Comparison of ENCODE assay signal across 2 cellular contexts in the genomic region with DNA sequence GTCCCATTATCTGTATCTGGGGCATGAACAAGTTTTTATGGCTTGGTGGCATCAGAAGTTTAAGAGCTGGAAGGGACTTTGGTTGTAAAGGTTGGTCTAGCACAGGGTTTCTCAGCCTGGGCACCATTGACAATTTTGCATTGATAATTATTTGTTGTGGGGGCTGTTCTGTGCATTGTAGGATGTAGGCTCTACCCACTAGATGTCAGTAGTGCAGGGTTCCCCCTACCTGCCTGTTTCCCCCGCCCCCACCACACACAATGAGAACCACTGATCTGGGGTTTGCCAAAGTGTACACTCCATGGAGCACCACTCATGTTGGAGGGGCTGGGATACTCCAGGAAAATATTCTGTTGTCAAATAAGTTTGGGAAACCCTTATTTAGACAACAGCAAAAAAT.
TF ChIP-seq lines count a peak whose summit lies in the region.

No MANE protein-coding gene starts in this region.

TF ChIP-seq in HepG2, 621 proteins besides CTCF, POLR2A, EP300 and RAD21:
- TF ChIP-seq NR2F2 (IDR thresholded peaks at IDR 0.05; ENCODE audit: borderline replicate concordance, low read depth): no peak
- no peak for TF ChIP-seq ZBTB7A (CRISPR knock-in tag; IDR thresholded peaks at IDR 0.05)
- TF ChIP-seq, protein P1, sequence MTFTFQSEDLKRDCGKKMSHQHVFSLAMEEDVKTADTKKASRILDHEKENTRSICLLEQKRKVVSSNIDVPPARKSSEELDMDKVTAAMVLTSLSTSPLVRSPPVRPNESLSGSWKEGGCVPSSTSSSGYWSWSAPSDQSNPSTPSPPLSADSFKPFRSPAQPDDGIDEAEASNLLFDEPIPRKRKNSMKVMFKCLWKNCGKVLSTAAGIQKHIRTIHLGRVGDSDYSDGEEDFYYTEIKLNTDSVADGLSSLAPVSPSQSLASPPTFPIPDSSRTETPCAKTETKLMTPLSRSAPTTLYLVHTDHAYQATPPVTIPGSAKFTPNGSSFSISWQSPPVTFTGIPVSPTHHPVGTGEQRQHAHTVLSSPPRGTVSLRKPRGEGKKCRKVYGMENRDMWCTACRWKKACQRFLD (CRISPR knock-in tag; IDR thresholded peaks at IDR 0.05; ENCODE audit: borderline replicate concordance): no peak
- TF ChIP-seq RFXAP (CRISPR knock-in tag; IDR thresholded peaks at IDR 0.05; ENCODE audit: borderline replicate concordance): no peak
- TF ChIP-seq PRMT3 (CRISPR knock-in tag; IDR thresholded peaks at IDR 0.05; ENCODE audit: borderline replicate concordance, low read depth): no peak
- no peak for TF ChIP-seq PHF8 (CRISPR knock-in tag; IDR thresholded peaks at IDR 0.05)
- TF ChIP-seq NKX3-1 (CRISPR knock-in tag; IDR thresholded peaks at IDR 0.05): no peak
- TF ChIP-seq SRSF9 (IDR thresholded peaks at IDR 0.05; ENCODE audit: borderline replicate concordance, insufficient read depth, low read depth, low read length, poor library complexity, severe bottlenecking): no peak
- TF ChIP-seq, protein P2, sequence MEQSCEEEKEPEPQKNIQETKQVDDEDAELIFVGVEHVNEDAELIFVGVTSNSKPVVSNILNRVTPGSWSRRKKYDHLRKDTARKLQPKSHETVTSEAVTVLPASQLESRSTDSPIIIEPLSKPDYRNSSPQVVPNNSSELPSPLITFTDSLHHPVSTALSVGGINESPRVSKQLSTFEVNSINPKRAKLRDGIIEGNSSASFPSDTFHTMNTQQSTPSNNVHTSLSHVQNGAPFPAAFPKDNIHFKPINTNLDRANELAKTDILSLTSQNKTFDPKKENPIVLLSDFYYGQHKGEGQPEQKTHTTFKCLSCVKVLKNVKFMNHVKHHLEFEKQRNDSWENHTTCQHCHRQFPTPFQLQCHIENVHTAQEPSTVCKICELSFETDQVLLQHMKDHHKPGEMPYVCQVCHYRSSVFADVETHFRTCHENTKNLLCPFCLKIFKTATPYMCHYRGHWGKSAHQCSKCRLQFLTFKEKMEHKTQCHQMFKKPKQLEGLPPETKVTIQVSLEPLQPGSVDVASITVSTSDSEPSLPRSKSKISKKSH (CRISPR knock-in tag; IDR thresholded peaks at IDR 0.05; ENCODE audit: borderline replicate concordance): no peak
TF ChIP-seq in HepG2: peak in this region for 0.

TF ChIP-seq in HEK293, 187 proteins besides CTCF, POLR2A, EP300 and RAD21:
- TF ChIP-seq ZNF654 (tag by site-specific recombination; IDR thresholded peaks at IDR 0.05; ENCODE audit: low read depth) (peak; percentile 15; the same call in 1 of the 2 replicates), ZNF248 (tag by site-specific recombination; IDR thresholded peaks at IDR 0.05) (no peak)
